In genomic region chr22:19109198-19110063, GRCh38 we compare ENCODE assay signal across 1 cellular context.
TF ChIP-seq lines count a peak whose summit lies in the region.

No MANE protein-coding gene starts in this region.

TF ChIP-seq in K562, 482 proteins besides CTCF, POLR2A, EP300 and RAD21 (continued from another document and continues in another):
- TF ChIP-seq MGA (IDR thresholded peaks at IDR 0.05) = no peak; the same call in 1 of the 2 replicates
- TF ChIP-seq ZBTB9 (CRISPR knock-in tag; IDR thresholded peaks at IDR 0.05) = 0 out of 2 replicates have a peak, but pooled peaks have one; percentile 60
- TF ChIP-seq ZNF79 (CRISPR knock-in tag; IDR thresholded peaks at IDR 0.05; ENCODE audit: low read depth) = no peak; the same call in 1 of the 2 replicates
- 0 out of 2 replicates have a peak, but pooled peaks have one; percentile 1 for TF ChIP-seq GTF2A2 (tag; IDR thresholded peaks at IDR 0.05)
- TF ChIP-seq CHCHD3 (CRISPR knock-in tag; IDR thresholded peaks at IDR 0.05) = 0 out of 2 replicates have a peak, but pooled peaks have one; percentile 60
- peak; percentile 99 for TF ChIP-seq SMAD1 (IDR thresholded peaks at IDR 0.05; ENCODE audit: low read depth, low read length, partially characterized antibody)
- no peak for TF ChIP-seq SIX5 (IDR thresholded peaks at IDR 0.05; ENCODE audit: borderline replicate concordance in 1 of 2, insufficient read depth in 1 of 2, low read depth in 1 of 2, low read length in 2 of 2)
- no peak for TF ChIP-seq ZNF12 (CRISPR knock-in tag; IDR thresholded peaks at IDR 0.05)
- TF ChIP-seq CCNT2 (IDR thresholded peaks at IDR 0.05; ENCODE audit: borderline replicate concordance, extremely low read depth, insufficient read length, low read depth, low read length) = no peak
- TF ChIP-seq ZNF766 (CRISPR knock-in tag; conservative IDR thresholded peaks at IDR 0.05) = peak; percentile 85
- TF ChIP-seq ILK (tag; IDR thresholded peaks at IDR 0.05; ENCODE audit: borderline replicate concordance, low read depth) = no peak; the same call in 1 of the 2 replicates
- TF ChIP-seq IRF2 (CRISPR knock-in tag; IDR thresholded peaks at IDR 0.05) = no peak
- no peak for TF ChIP-seq E2F1 (CRISPR knock-in tag; IDR thresholded peaks at IDR 0.05)
- TF ChIP-seq KDM2B (CRISPR knock-in tag; IDR thresholded peaks at IDR 0.05) = no peak
- TF ChIP-seq TRIM24 (IDR thresholded peaks at IDR 0.05) = no peak
- TF ChIP-seq ZNF133 (CRISPR knock-in tag; IDR thresholded peaks at IDR 0.05) = 0 out of 2 replicates have a peak, but pooled peaks have one; percentile 5
- TF ChIP-seq JUNB (CRISPR knock-in tag; conservative IDR thresholded peaks at IDR 0.05) = no peak; the same call in 1 of the 2 replicates
- TF ChIP-seq SRF (CRISPR knock-in tag; IDR thresholded peaks at IDR 0.05) = peak in 1 of 2 experiments; percentile 82; a peak in 2 of 4 replicates
- TF ChIP-seq ZNF347 (CRISPR knock-in tag; IDR thresholded peaks at IDR 0.05; ENCODE audit: low read depth) = peak; percentile 70; the same call in 1 of the 2 replicates
- no peak for TF ChIP-seq SNAPC5 (CRISPR knock-in tag; IDR thresholded peaks at IDR 0.05)
- no peak for TF ChIP-seq HDAC8 (tag; IDR thresholded peaks at IDR 0.05)
- peak; percentile 24; the same call in 1 of the 2 replicates for TF ChIP-seq DMBX1 (CRISPR knock-in tag; IDR thresholded peaks at IDR 0.05; ENCODE audit: borderline replicate concordance)
- TF ChIP-seq HEY1 (CRISPR knock-in tag; IDR thresholded peaks at IDR 0.05; ENCODE audit: borderline replicate concordance) = 0 out of 2 replicates have a peak, but pooled peaks have one; percentile 43
- peak; percentile 96 for TF ChIP-seq LEF1 (IDR thresholded peaks at IDR 0.05)
- no peak for TF ChIP-seq IRF1 (CRISPR knock-in tag; IDR thresholded peaks at IDR 0.05; ENCODE audit: borderline replicate concordance)
- 0 out of 2 replicates have a peak, but pooled peaks have one; percentile 66 for TF ChIP-seq ZNF644 (tag; IDR thresholded peaks at IDR 0.05; ENCODE audit: low read depth)
- TF ChIP-seq ZFP30 (CRISPR knock-in tag; IDR thresholded peaks at IDR 0.05; ENCODE audit: borderline replicate concordance) = no peak
- no peak for TF ChIP-seq MTA1 (IDR thresholded peaks at IDR 0.05; ENCODE audit: borderline replicate concordance)
- no peak for TF ChIP-seq ZNF57 (CRISPR knock-in tag; IDR thresholded peaks at IDR 0.05)
- TF ChIP-seq ZNF699 (CRISPR knock-in tag; IDR thresholded peaks at IDR 0.05; ENCODE audit: insufficient replicate concordance) = no peak
- TF ChIP-seq E4F1 (CRISPR knock-in tag; IDR thresholded peaks at IDR 0.05; ENCODE audit: borderline replicate concordance) = no peak
- TF ChIP-seq TBL1XR1 (IDR thresholded peaks at IDR 0.05; ENCODE audit: low read length in 2 of 2) = peak; percentile 93; a peak in 3 of 4 replicates
- no peak for TF ChIP-seq HINFP (tag; conservative IDR thresholded peaks at IDR 0.05; ENCODE audit: low read depth)
- no peak for TF ChIP-seq ZNF197 (CRISPR knock-in tag; IDR thresholded peaks at IDR 0.05; ENCODE audit: low read depth)
- TF ChIP-seq RNF2 (IDR thresholded peaks at IDR 0.05) = peak; percentile 87; the same call in 1 of the 2 replicates
- TF ChIP-seq POLR3G (IDR thresholded peaks at IDR 0.05; ENCODE audit: extremely low read depth, insufficient read length, insufficient replicate concordance) = no peak
- no peak for TF ChIP-seq SREBF2 (CRISPR knock-in tag; IDR thresholded peaks at IDR 0.05)
- TF ChIP-seq ZNF121 (CRISPR knock-in tag; conservative IDR thresholded peaks at IDR 0.05) = no peak
- peak; percentile 55; the same call in 1 of the 2 replicates for TF ChIP-seq ZNF449 (CRISPR knock-in tag; IDR thresholded peaks at IDR 0.05)
- no peak for TF ChIP-seq ZNF436 (CRISPR knock-in tag; IDR thresholded peaks at IDR 0.05)
- TF ChIP-seq ELK3 (CRISPR knock-in tag; IDR thresholded peaks at IDR 0.05) = peak; percentile 89
